18 cellular contexts compared by ENCODE assay signal in the genomic region with DNA sequence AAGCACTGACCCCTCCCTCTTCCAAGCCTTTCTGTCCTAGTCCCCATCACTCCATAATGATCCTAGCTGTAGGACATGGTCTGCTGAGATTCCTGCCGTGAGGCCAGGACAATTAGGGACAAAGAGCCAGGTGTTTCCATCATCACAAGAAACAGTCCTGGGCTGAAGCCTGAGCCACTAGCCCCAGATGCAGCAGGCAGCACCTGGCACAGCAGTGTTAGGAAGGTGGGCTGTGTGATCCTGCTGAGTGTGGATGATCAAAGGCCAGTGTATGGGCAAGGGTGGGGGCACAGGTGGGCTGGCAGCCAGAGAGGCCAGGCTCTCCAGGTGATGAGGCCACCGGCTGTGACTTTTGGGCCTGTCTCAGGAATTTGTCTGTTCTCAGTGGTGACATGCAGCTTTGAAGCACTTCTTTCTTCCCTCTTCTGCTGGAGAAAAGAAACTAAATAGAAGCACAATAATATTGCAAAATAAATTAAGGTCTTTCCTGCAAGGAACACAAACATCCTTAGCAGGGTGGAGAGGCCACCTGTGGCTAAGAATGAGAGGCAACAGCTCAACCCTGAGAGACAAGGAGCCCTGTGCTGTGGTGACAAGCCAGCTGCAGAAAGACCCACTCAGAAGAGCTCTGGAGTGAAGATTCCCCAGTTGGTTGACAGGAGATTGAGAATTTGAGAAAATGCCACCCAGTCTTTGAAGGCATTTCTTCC.
"Had no signal": no experiment of that assay in that cellular context is flagged by ENCODE, and none has a peak within 500 bp of the region (broad histone marks: within the 10 kb centered on the region; RNA-seq: fewer than 3 reads in every experiment).

No MANE protein-coding gene starts in this region.

- H3K4me3 Mint-ChIP-seq: activated T-helper 17 cell treated with anti-CD3 and anti-CD28 coated beads, Interleukin-2, amount 50 U/mL, for 72 hours; dendritic cell treated with granulocyte-macrophage colony-stimulating factor and Interleukin-4, amounts not matched to agents 40 ng/mL and 50 ng/mL, for 4 days; effector memory CD8-positive, alpha-beta T cell; immature natural killer cell had no signal

- H3K27ac Mint-ChIP-seq: activated T-helper 17 cell treated with anti-CD3 and anti-CD28 coated beads, Interleukin-2, amount 50 U/mL, for 72 hours; dendritic cell treated with granulocyte-macrophage colony-stimulating factor and Interleukin-4, amounts not matched to agents 40 ng/mL and 50 ng/mL, for 4 days; effector memory CD8-positive, alpha-beta T cell; immature natural killer cell had no signal

- H3K4me2 ChIP-seq: smooth muscle cell had no signal

- H3K4me1 ChIP-seq: gastrocnemius medialis, heart left ventricle, psoas muscle, right lobe of liver, transverse colon had no signal

- H3K27me3 ChIP-seq: gastrocnemius medialis, heart left ventricle, right lobe of liver, transverse colon had no signal

- H3K27ac ChIP-seq: epithelial cell of prostate, gastrocnemius medialis, heart left ventricle, psoas muscle, right lobe of liver, transverse colon had no signal

- H3K4me1 Mint-ChIP-seq: activated T-helper 17 cell treated with anti-CD3 and anti-CD28 coated beads, Interleukin-2, amount 50 U/mL, for 72 hours had no signal

- H3K9me3 Mint-ChIP-seq: activated T-helper 17 cell treated with anti-CD3 and anti-CD28 coated beads, Interleukin-2, amount 50 U/mL, for 72 hours; dendritic cell treated with granulocyte-macrophage colony-stimulating factor and Interleukin-4, amounts not matched to agents 40 ng/mL and 50 ng/mL, for 4 days; effector memory CD8-positive, alpha-beta T cell; immature natural killer cell had no signal

- ATAC-seq: activated CD4-positive, CD25-positive, alpha-beta regulatory T cell treated with anti-CD3 and anti-CD28 coated beads, Interleukin-2, amount 50 U/mL, for 24 hours; activated T-helper 17 cell treated with anti-CD3 and anti-CD28 coated beads, Interleukin-2, amount 50 U/mL, for 72 hours; effector memory CD8-positive, alpha-beta T cell; gastrocnemius medialis; heart left ventricle; psoas muscle; right lobe of liver; stimulated activated naive CD8-positive, alpha-beta T cell treated with anti-CD3 and anti-CD28 coated beads, Interleukin-15, Interleukin-2, amounts not matched to agents 100 U/mL and 50 U/mL, for 24 hours had no signal

- H3K27me3 Mint-ChIP-seq: activated T-helper 17 cell treated with anti-CD3 and anti-CD28 coated beads, Interleukin-2, amount 50 U/mL, for 72 hours; dendritic cell treated with granulocyte-macrophage colony-stimulating factor and Interleukin-4, amounts not matched to agents 40 ng/mL and 50 ng/mL, for 4 days; effector memory CD8-positive, alpha-beta T cell had no signal

- DNase-seq: activated naive CD4-positive, alpha-beta T cell treated with Interleukin-2 at 50 U/mL for 16 hours; activated T-cell treated with anti-CD3 and anti-CD28 coated beads for 4 hours; aorta; effector memory CD8-positive, alpha-beta T cell; gastrocnemius medialis; heart left ventricle; immature natural killer cell; midbrain; psoas muscle; right lobe of liver; stimulated activated naive CD8-positive, alpha-beta T cell treated with anti-CD3 and anti-CD28 coated beads, Interleukin-15, Interleukin-2, amounts not matched to agents 100 U/mL and 50 U/mL, for 24 hours; transverse colon had no signal

- H3K4me3 ChIP-seq: gastrocnemius medialis, heart left ventricle, lung, psoas muscle, right lobe of liver, smooth muscle cell, transverse colon had no signal

- H3K36me3 ChIP-seq: gastrocnemius medialis, heart left ventricle, right lobe of liver, transverse colon had no signal

- H3K9me3 ChIP-seq: gastrocnemius medialis, heart left ventricle, psoas muscle, right lobe of liver, transverse colon had no signal
